In the genomic region with DNA sequence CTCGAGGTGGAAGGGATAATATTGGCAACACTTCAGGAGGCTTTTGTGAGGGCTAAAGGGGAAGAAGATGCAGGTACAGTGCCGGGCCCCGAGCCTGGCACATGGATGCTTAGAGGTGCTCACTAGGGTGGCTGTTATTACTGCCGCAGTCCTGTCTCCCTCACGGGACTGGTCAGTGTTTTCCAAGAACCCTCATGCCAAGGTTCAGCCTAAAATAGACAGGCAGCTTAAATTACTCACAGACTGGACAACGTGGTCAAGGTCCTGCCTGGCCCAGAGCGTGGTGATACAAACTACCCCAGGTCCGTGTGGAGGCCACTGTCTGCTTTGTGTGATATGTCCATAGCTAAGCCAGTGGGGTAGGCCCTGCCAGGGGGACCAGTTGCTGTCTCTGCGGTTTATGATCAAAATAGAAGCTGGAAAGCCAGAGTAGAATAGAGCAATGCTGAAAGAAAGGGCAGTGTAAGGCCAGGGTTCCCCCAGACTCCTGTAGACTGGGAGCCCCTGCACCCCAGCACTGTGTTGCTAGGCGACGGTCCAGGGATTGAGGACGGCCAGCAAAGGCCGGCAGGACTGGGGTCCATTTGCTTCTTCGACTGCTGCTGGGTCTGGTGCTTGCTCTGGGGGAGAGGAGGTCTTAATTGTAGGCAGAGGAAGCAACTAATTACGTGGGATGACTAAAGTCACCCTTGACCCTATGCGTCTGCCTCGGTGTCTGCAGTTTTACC, we compare ENCODE assay signal across 2 cellular contexts.
TF ChIP-seq lines count a peak whose summit lies in the region.

No MANE protein-coding gene starts in this region.

TF ChIP-seq in H1, 55 proteins besides CTCF, POLR2A, EP300 and RAD21:
- TF ChIP-seq CBX5 (IDR thresholded peaks at IDR 0.05; ENCODE audit: low read depth, low read length) (no peak), BACH1 (IDR thresholded peaks at IDR 0.05; ENCODE audit: low read length) (no peak), HDAC6 (IDR thresholded peaks at IDR 0.05; ENCODE audit: low read depth, low read length) (no peak), BCL11A (IDR thresholded peaks at IDR 0.05; ENCODE audit: low read depth in 2 of 2, low read length in 2 of 2) (no peak), GABPA (IDR thresholded peaks at IDR 0.05; ENCODE audit: borderline replicate concordance, insufficient read depth, low read length) (no peak), RFX5 (IDR thresholded peaks at IDR 0.05; ENCODE audit: borderline replicate concordance, low read depth, low read length) (no peak)
- TF ChIP-seq, protein P1, sequence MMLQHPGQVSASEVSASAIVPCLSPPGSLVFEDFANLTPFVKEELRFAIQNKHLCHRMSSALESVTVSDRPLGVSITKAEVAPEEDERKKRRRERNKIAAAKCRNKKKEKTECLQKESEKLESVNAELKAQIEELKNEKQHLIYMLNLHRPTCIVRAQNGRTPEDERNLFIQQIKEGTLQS (IDR thresholded peaks at IDR 0.05; ENCODE audit: insufficient read depth, low read depth, low read length): no peak

TF ChIP-seq in liver, 16 proteins besides CTCF, POLR2A, EP300 and RAD21:
- TF ChIP-seq TAF1 (conservative IDR thresholded peaks at IDR 0.05) (no peak), JUND (IDR thresholded peaks at IDR 0.05) (peak in 1 of 2 donors; percentile 50), SP1 (IDR thresholded peaks at IDR 0.05) (peak; percentile 68), FOXA1 (IDR thresholded peaks at IDR 0.05) (peak; percentile 18), HNF4G (IDR thresholded peaks at IDR 0.05) (peak; percentile 25), YY1 (IDR thresholded peaks at IDR 0.05) (peak; percentile 63), RXRA (IDR thresholded peaks at IDR 0.05) (peak in 1 of 2 donors; percentile 69), EGR1 (IDR thresholded peaks at IDR 0.05; ENCODE audit: low read depth in 2 of 2) (no peak), FOXA2 (IDR thresholded peaks at IDR 0.05) (peak; percentile 43), NR2F2 (IDR thresholded peaks at IDR 0.05) (no peak), GABPA (IDR thresholded peaks at IDR 0.05 in 1 of 2, conservative IDR thresholded peaks at IDR 0.05 in 1 of 2) (no peak), HNF4A (conservative IDR thresholded peaks at IDR 0.05) (peak; percentile 83 to 90)
- TF ChIP-seq, protein P2, sequence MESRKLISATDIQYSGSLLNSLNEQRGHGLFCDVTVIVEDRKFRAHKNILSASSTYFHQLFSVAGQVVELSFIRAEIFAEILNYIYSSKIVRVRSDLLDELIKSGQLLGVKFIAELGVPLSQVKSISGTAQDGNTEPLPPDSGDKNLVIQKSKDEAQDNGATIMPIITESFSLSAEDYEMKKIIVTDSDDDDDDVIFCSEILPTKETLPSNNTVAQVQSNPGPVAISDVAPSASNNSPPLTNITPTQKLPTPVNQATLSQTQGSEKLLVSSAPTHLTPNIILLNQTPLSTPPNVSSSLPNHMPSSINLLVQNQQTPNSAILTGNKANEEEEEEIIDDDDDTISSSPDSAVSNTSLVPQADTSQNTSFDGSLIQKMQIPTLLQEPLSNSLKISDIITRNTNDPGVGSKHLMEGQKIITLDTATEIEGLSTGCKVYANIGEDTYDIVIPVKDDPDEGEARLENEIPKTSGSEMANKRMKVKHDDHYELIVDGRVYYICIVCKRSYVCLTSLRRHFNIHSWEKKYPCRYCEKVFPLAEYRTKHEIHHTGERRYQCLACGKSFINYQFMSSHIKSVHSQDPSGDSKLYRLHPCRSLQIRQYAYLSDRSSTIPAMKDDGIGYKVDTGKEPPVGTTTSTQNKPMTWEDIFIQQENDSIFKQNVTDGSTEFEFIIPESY (IDR thresholded peaks at IDR 0.05): peak; percentile 50
- TF ChIP-seq, protein P1 (IDR thresholded peaks at IDR 0.05): no peak
- TF ChIP-seq, protein P3, sequence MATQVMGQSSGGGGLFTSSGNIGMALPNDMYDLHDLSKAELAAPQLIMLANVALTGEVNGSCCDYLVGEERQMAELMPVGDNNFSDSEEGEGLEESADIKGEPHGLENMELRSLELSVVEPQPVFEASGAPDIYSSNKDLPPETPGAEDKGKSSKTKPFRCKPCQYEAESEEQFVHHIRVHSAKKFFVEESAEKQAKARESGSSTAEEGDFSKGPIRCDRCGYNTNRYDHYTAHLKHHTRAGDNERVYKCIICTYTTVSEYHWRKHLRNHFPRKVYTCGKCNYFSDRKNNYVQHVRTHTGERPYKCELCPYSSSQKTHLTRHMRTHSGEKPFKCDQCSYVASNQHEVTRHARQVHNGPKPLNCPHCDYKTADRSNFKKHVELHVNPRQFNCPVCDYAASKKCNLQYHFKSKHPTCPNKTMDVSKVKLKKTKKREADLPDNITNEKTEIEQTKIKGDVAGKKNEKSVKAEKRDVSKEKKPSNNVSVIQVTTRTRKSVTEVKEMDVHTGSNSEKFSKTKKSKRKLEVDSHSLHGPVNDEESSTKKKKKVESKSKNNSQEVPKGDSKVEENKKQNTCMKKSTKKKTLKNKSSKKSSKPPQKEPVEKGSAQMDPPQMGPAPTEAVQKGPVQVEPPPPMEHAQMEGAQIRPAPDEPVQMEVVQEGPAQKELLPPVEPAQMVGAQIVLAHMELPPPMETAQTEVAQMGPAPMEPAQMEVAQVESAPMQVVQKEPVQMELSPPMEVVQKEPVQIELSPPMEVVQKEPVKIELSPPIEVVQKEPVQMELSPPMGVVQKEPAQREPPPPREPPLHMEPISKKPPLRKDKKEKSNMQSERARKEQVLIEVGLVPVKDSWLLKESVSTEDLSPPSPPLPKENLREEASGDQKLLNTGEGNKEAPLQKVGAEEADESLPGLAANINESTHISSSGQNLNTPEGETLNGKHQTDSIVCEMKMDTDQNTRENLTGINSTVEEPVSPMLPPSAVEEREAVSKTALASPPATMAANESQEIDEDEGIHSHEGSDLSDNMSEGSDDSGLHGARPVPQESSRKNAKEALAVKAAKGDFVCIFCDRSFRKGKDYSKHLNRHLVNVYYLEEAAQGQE (IDR thresholded peaks at IDR 0.05): peak; percentile 69
- TF ChIP-seq, protein P4, sequence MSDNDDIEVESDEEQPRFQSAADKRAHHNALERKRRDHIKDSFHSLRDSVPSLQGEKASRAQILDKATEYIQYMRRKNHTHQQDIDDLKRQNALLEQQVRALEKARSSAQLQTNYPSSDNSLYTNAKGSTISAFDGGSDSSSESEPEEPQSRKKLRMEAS (IDR thresholded peaks at IDR 0.05): peak; percentile 65
